In the genomic region with DNA sequence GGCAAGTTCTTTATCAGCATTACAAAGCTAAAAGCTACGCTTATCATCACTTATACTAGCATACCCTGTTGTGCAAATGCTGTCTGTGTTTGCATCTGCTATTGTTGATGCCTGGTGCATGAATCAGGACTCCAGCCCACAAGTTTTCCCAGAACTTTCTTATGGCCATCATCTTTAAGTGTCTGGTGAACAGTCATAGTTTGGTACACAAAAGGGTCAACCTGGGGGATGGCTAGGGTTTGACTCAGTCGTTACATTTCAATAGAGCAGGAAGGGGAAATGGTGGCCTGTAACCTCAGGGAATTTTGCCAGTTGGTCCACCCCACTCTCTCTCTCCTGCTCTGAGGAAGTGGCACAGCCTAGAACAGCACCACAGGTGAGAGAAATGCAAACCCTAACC, we compare ENCODE assay signal across 10 cellular contexts. TPM values are rescaled to one million over a fixed set of nuclear protein-coding genes. Genes with fewer than 3 reads are reported as not detected.
DNase-seq lines count a peak whose midpoint lies in the region; ATAC-seq, FAIRE-seq and TF ChIP-seq lines count a peak whose summit lies in the region.
"Had no signal": no experiment of that assay in that cellular context is flagged by ENCODE, and none has a peak within 500 bp of the region (broad histone marks: within the 10 kb centered on the region; RNA-seq: fewer than 3 reads in every experiment).

No MANE protein-coding gene starts in this region.

- peak overlapping the region; percentile 7 for H3K27ac ChIP-seq in epithelial cell of prostate
- H3K27ac ChIP-seq in smooth muscle cell (ENCODE audit: low read depth): peak overlapping the region; percentile 11
- H3K27ac ChIP-seq: coronary artery had no signal

- H3K36me3 ChIP-seq in smooth muscle cell (ENCODE audit: low read depth): no peaks in the 10 kb centered on the region

- peak; percentile 32 for FAIRE-seq in RCC 7860 (lab: Jason Lieb, UNC)

- no peaks in the 10 kb centered on the region for H3K9me3 ChIP-seq in smooth muscle cell (replicated peaks; ENCODE audit: low read depth)

- peak overlapping the region; percentile 14 for H2AFZ ChIP-seq in smooth muscle cell (ENCODE audit: low read depth)

- no peak for ATAC-seq in GM21619 (IDR thresholded peaks at IDR 0.05; ENCODE audit: unreplicated experiment)
- ATAC-seq: stimulated activated naive CD8-positive, alpha-beta T cell treated with anti-CD3 and anti-CD28 coated beads, Interleukin-15, Interleukin-2, amounts not matched to agents 100 U/mL and 50 U/mL, for 24 hours had no signal

- WGBS in smooth muscle cell (ENCODE audit: low lambda C conversion rate): 18% methylated on average over 2 of the region's 2 CpGs

- no peaks in the 10 kb centered on the region for H3F3A ChIP-seq in smooth muscle cell (ENCODE audit: low read depth)

- H3K79me2 ChIP-seq in smooth muscle cell (ENCODE audit: low read depth): no peaks in the 10 kb centered on the region

- H4K20me1 ChIP-seq in smooth muscle cell (ENCODE audit: low read depth): no peaks in the 10 kb centered on the region

- no peaks in the 10 kb centered on the region for H3K27me3 ChIP-seq in smooth muscle cell (ENCODE audit: low read depth)

- peak overlapping the region; percentile 23 for H3K4me2 ChIP-seq in smooth muscle cell

- H3K4me3 ChIP-seq in smooth muscle cell: no peak overlapping the region
- H3K4me3 ChIP-seq: coronary artery had no signal

- H3K4me1 ChIP-seq in smooth muscle cell (ENCODE audit: low read depth): no peaks in the 10 kb centered on the region

- no peak overlapping the region for H3K9ac ChIP-seq in smooth muscle cell (ENCODE audit: low read depth)

- TF ChIP-seq CTCF in smooth muscle cell (IDR thresholded peaks at IDR 0.05; ENCODE audit: borderline replicate concordance, insufficient read depth, poor library complexity, severe bottlenecking): no peak

- DNase-seq in GF-D8 (lab: John Stamatoyannopoulos, UW) (peak; percentile 34), RCC 7860 (ENCODE audit: low spot score) (peak; percentile 65), epithelial cell of prostate (ENCODE audit: low read depth, low spot score) (peak; percentile 67), smooth muscle cell (lab: John Stamatoyannopoulos, UW; ENCODE audit: unreplicated experiment) (no peak), RKO (ENCODE audit: low spot score) (no peak), NCI-H2196 (lab: John Stamatoyannopoulos, UW; ENCODE audit: unreplicated experiment) (no peak)
- DNase-seq: NCI-H1436; stimulated activated naive CD8-positive, alpha-beta T cell treated with anti-CD3 and anti-CD28 coated beads, Interleukin-15, Interleukin-2, amounts not matched to agents 100 U/mL and 50 U/mL, for 24 hours had no signal

RNA-seq across cellular contexts. Expression of gene SELL, which starts 35.4 kb away (rescaled TPM):
- total RNA-seq in smooth muscle cell: 0.85 and 1.4 TPM in 2 replicates
- polyA plus RNA-seq in smooth muscle cell: 0.41 and 0.48 TPM in 2 replicates

RNA-seq across cellular contexts. Expression of gene SELP, which starts 46.1 kb away (rescaled TPM):
- 0.22 TPM in 1 of 2 replicates, not detected in the other for total RNA-seq in smooth muscle cell
- not detected in 2 replicates for polyA plus RNA-seq in smooth muscle cell

RNA-seq across cellular contexts. Expression of gene SELE, which starts 57.9 kb away (rescaled TPM):
- 0.40 TPM in 1 of 2 replicates, not detected in the other for total RNA-seq in smooth muscle cell
- 0.05 TPM in 1 of 2 replicates, not detected in the other for polyA plus RNA-seq in smooth muscle cell

Comparison
In these comparisons a context has a peak if more than half of its experiments do, and no peak if none do; other contexts are left out.
1. DNase-seq: peak in GF-D8 (single experiment), RCC 7860 (single experiment) and epithelial cell of prostate (single experiment); none in smooth muscle cell (single experiment), RKO (single experiment) and NCI-H2196 (single experiment).